ENCODE assay signal across 15 cellular contexts in the genomic region with DNA sequence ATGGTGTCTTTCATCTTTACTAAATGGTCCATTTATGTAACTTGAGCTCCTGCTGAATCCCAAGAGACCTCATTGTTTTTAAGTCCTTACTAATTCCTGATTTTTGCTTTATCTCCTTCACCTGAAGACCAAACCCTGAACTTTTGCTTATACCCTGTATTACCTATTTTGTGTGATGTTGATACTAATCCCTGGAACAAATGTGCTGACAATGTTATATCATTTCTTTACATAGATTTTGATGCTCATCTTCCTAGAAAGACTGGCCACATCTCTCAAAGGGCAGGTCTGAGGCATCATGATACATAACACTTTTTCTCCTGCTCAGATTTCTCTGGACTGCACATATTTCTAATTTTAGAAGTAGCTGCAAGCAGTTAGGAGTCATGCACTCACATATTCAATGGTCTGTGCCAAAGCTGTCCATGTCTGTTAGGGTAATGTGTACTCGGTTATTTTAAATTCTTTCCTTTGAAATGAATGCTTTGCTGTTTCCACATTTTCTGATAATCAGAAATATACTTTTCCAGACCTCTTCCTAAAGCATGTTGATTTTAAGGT.
DNase-seq lines count a peak whose midpoint lies in the region; ATAC-seq, FAIRE-seq and TF ChIP-seq lines count a peak whose summit lies in the region.
"Had no signal": no experiment of that assay in that cellular context is flagged by ENCODE, and none has a peak within 500 bp of the region (broad histone marks: within the 10 kb centered on the region; RNA-seq: fewer than 3 reads in every experiment).

No MANE protein-coding gene starts in this region.

- H3K27me3 ChIP-seq in SK-N-SH (ENCODE audit: insufficient read depth), result no peaks in the 10 kb centered on the region
- no peaks in the 10 kb centered on the region for H3K27me3 ChIP-seq in K562 (ENCODE audit: control insufficient read depth in 2 of 2, insufficient read depth in 2 of 2, low read length in 2 of 2)
- no peaks in the 10 kb centered on the region for H3K27me3 ChIP-seq in skeletal muscle tissue (ENCODE audit: control insufficient read depth in 3 of 3, insufficient read depth in 3 of 3, low read length in 3 of 3)
- H3K27me3 ChIP-seq: BE2C had no signal

- H2AFZ ChIP-seq in SK-N-SH (ENCODE audit: low read depth) (no peak overlapping the region), K562 (ENCODE audit: low read depth, low read length) (no peak overlapping the region)

- CTCF ChIA-PET in SK-N-SH (lab: Yijun Ruan, JAX), result interaction anchor here (1.0 to 3.5 kb wide), 2 partner anchors 28 to 29 kb away, joined by 3 to 12 read pairs; no protein-coding TSS in a partner anchor
- CTCF ChIA-PET in K562 (lab: Yijun Ruan, JAX; ENCODE audit: low intra/inter-chr PET ratio), result no interaction called here

- no peak for TF ChIP-seq RAD21 in SK-N-SH (IDR thresholded peaks at IDR 0.05; ENCODE audit: low read length)
- no peak for TF ChIP-seq RAD21 in K562 (CRISPR knock-in tag; conservative IDR thresholded peaks at IDR 0.05 in 1 of 2, IDR thresholded peaks at IDR 0.05 in 1 of 2)

- DNase-seq in SK-N-SH, result no peak
- peak; percentile 25 for DNase-seq in AG20443 (ENCODE audit: low spot score)
- DNase-seq in K562 (ENCODE audit: extremely low read depth in 1 of 4, low spot score in 3 of 4), result no peak
- DNase-seq in D341Med (ENCODE audit: low spot score), result no peak
- no peak for DNase-seq in globus pallidus (ENCODE audit: low spot score)
- DNase-seq: BE2C; CD4-positive, alpha-beta memory T cell; DND-41; GDM1 had no signal

- H3K4me3 ChIP-seq in SK-N-SH (ENCODE audit: low read depth in 2 of 2, low read length in 1 of 2) (no peak overlapping the region), K562 (no peak overlapping the region), skeletal muscle tissue (ENCODE audit: low read length in 3 of 3) (no peak overlapping the region)
- H3K4me3 ChIP-seq: HAP-1 had no signal

- TF ChIP-seq POLR2A in K562 (conservative IDR thresholded peaks at IDR 0.05), result no peak

- in situ Hi-C loops in K562 (cut with MboI), result no loop called here

- no peaks in the 10 kb centered on the region for H3K79me2 ChIP-seq in SK-N-SH (ENCODE audit: insufficient read depth)
- no peaks in the 10 kb centered on the region for H3K79me2 ChIP-seq in K562 (ENCODE audit: control insufficient read depth, insufficient read depth, low read length)

- POLR2A ChIA-PET in SK-N-SH (lab: Yijun Ruan, JAX), result no interaction called here
- POLR2A ChIA-PET in K562 (lab: Yijun Ruan, JAX), result interaction anchor here (0.7 kb wide), 1 partner anchor 23 kb away, joined by 3 read pairs; no protein-coding TSS in a partner anchor

- H4K20me1 ChIP-seq in SK-N-SH (ENCODE audit: insufficient read depth) (no peaks in the 10 kb centered on the region), K562 (replicated peaks; ENCODE audit: control insufficient read depth, insufficient read depth, low read length) (no peaks in the 10 kb centered on the region)

- H3K27ac ChIP-seq in SK-N-SH (ENCODE audit: low read depth in 2 of 2, low read length in 1 of 2) (peak overlapping the region in 1 of 2 experiments; percentile 28; a peak in 1 of 4 replicates), K562 (ENCODE audit: extremely low read depth, low read depth, low read length) (no peak overlapping the region), skeletal muscle tissue (ENCODE audit: low read depth, low read length) (peak overlapping the region; percentile 19)
- H3K27ac ChIP-seq: C4-2B had no signal

- TF ChIP-seq EP300 in SK-N-SH (IDR thresholded peaks at IDR 0.05; ENCODE audit: borderline replicate concordance in 1 of 2, low read depth in 1 of 2, low read length in 1 of 2) (no peak), K562 (IDR thresholded peaks at IDR 0.05; ENCODE audit: low read length) (no peak)

- no peaks in the 10 kb centered on the region; a peak in 2 of 4 replicates for H3K4me1 ChIP-seq in SK-N-SH (ENCODE audit: control insufficient read depth in 1 of 2, insufficient read depth in 2 of 2, low read depth in 1 of 2, low read length in 1 of 2)
- no peaks in the 10 kb centered on the region for H3K4me1 ChIP-seq in K562 (replicated peaks in 1 of 2; ENCODE audit: control insufficient read depth in 2 of 2, insufficient read depth in 2 of 2, low read length in 2 of 2)
- peaks cover 0 to 4% (median 0%) of the 10 kb centered on the region in 3 donors for H3K4me1 ChIP-seq in skeletal muscle tissue (ENCODE audit: control insufficient read depth in 3 of 3, insufficient read depth in 3 of 3, low read length in 3 of 3)
- H3K4me1 ChIP-seq: BE2C, HAP-1 had no signal

- no peaks in the 10 kb centered on the region for H3K9me2 ChIP-seq in SK-N-SH

- H3K9ac ChIP-seq in SK-N-SH, result no peak overlapping the region
- H3K9ac ChIP-seq in K562 (ENCODE audit: insufficient read depth in 1 of 2, low read depth in 2 of 2, low read length in 2 of 2), result no peak overlapping the region
- H3K9ac ChIP-seq in skeletal muscle tissue (ENCODE audit: low read depth in 1 of 3, low read length in 3 of 3), result no peak overlapping the region

- WGBS in SK-N-SH (ENCODE audit: low lambda C conversion rate), result 57% methylated on average over 1 of the region's 1 CpG
- WGBS in K562 (ENCODE audit: insufficient coverage, low coverage, missing lambda C conversion rate), result 0% methylated on average over 1 of the region's 1 CpG

- no peaks in the 10 kb centered on the region for H3K36me3 ChIP-seq in SK-N-SH (replicated peaks in 1 of 2; ENCODE audit: control insufficient read depth in 1 of 2, insufficient read depth in 2 of 2, low read length in 1 of 2)
- H3K36me3 ChIP-seq in K562 (ENCODE audit: control insufficient read depth, insufficient read depth, low read length), result no peaks in the 10 kb centered on the region
- no peaks in the 10 kb centered on the region for H3K36me3 ChIP-seq in skeletal muscle tissue (ENCODE audit: control insufficient read depth in 3 of 3, insufficient read depth in 3 of 3, low read length in 3 of 3)
- H3K36me3 ChIP-seq: BE2C, HAP-1 had no signal

- H3F3A ChIP-seq in SK-N-SH (replicated peaks; ENCODE audit: insufficient read depth), result peaks cover 3% of the 10 kb centered on the region

- H3K9me3 ChIP-seq in SK-N-SH (no peaks in the 10 kb centered on the region), K562 (replicated peaks; ENCODE audit: control insufficient read depth, insufficient read depth, low read depth, low read length) (no peaks in the 10 kb centered on the region), skeletal muscle tissue (ENCODE audit: control insufficient read depth in 3 of 3, low read length in 3 of 3) (no peaks in the 10 kb centered on the region)
- H3K9me3 ChIP-seq: BE2C, HAP-1 had no signal

- no TSS peak for BruUV-seq in K562 (replicated peaks; lab: Mats Ljungman, UMichigan)

- no peak for TF ChIP-seq CTCF in SK-N-SH (IDR thresholded peaks at IDR 0.05)
- TF ChIP-seq CTCF in K562 (IDR thresholded peaks at IDR 0.05 in 2 of 3, conservative IDR thresholded peaks at IDR 0.05 in 1 of 3; ENCODE audit: insufficient read depth in 2 of 3, low read depth in 1 of 3, low read length in 3 of 3), result no peak

- H3K4me2 ChIP-seq in SK-N-SH (no peak overlapping the region), K562 (ENCODE audit: insufficient read depth, low read length) (no peak overlapping the region)

- intact Hi-C loops in K562 (cut with micrococcal nuclease), result no loop called here

- FAIRE-seq in K562 (lab: Jason Lieb, UNC), result no peak
- FAIRE-seq: H1, HTR-8/SVneo had no signal

- no peaks in the 10 kb centered on the region for H3K9me1 ChIP-seq in K562 (ENCODE audit: control insufficient read depth, insufficient read depth, low read length)

- ATAC-seq in SK-N-SH treated with all-trans-retinoic acid at 6 μM for 48 hours (peak; percentile 92), K562 (no peak)

TF ChIP-seq in SK-N-SH treated with all-trans-retinoic acid at 6 μM for 48 hours, 23 proteins besides CTCF, POLR2A, EP300 and RAD21 (continues in another document):
- TF ChIP-seq ZNF8 (CRISPR knock-in tag; IDR thresholded peaks at IDR 0.05) (no peak), OSR1 (CRISPR knock-in tag; IDR thresholded peaks at IDR 0.05) (no peak)
- TF ChIP-seq, protein P1, sequence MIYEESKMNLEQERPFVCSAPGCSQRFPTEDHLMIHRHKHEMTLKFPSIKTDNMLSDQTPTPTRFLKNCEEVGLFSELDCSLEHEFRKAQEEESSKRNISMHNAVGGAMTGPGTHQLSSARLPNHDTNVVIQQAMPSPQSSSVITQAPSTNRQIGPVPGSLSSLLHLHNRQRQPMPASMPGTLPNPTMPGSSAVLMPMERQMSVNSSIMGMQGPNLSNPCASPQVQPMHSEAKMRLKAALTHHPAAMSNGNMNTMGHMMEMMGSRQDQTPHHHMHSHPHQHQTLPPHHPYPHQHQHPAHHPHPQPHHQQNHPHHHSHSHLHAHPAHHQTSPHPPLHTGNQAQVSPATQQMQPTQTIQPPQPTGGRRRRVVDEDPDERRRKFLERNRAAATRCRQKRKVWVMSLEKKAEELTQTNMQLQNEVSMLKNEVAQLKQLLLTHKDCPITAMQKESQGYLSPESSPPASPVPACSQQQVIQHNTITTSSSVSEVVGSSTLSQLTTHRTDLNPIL (CRISPR knock-in tag; IDR thresholded peaks at IDR 0.05; ENCODE audit: low read depth), result no peak

TF ChIP-seq in SK-N-SH, 30 proteins besides CTCF, POLR2A, EP300 and RAD21:
- no peak for TF ChIP-seq YY1 (IDR thresholded peaks at IDR 0.05; ENCODE audit: low read depth)

TF ChIP-seq in K562, 482 proteins besides CTCF, POLR2A, EP300 and RAD21:
- TF ChIP-seq ZNF316 (IDR thresholded peaks at IDR 0.05), result peak; percentile 64
- TF ChIP-seq HMGN3 (IDR thresholded peaks at IDR 0.05; ENCODE audit: borderline replicate concordance, extremely low read depth, insufficient read length, low read depth, low read length), result no peak
- peak; percentile 24; the same call in 1 of the 2 replicates for TF ChIP-seq C11orf30 (IDR thresholded peaks at IDR 0.05; ENCODE audit: low read depth)
- TF ChIP-seq, protein P2, sequence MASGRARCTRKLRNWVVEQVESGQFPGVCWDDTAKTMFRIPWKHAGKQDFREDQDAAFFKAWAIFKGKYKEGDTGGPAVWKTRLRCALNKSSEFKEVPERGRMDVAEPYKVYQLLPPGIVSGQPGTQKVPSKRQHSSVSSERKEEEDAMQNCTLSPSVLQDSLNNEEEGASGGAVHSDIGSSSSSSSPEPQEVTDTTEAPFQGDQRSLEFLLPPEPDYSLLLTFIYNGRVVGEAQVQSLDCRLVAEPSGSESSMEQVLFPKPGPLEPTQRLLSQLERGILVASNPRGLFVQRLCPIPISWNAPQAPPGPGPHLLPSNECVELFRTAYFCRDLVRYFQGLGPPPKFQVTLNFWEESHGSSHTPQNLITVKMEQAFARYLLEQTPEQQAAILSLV (tag; IDR thresholded peaks at IDR 0.05), result no peak
